15 cellular contexts compared by ENCODE assay signal in the genomic region with DNA sequence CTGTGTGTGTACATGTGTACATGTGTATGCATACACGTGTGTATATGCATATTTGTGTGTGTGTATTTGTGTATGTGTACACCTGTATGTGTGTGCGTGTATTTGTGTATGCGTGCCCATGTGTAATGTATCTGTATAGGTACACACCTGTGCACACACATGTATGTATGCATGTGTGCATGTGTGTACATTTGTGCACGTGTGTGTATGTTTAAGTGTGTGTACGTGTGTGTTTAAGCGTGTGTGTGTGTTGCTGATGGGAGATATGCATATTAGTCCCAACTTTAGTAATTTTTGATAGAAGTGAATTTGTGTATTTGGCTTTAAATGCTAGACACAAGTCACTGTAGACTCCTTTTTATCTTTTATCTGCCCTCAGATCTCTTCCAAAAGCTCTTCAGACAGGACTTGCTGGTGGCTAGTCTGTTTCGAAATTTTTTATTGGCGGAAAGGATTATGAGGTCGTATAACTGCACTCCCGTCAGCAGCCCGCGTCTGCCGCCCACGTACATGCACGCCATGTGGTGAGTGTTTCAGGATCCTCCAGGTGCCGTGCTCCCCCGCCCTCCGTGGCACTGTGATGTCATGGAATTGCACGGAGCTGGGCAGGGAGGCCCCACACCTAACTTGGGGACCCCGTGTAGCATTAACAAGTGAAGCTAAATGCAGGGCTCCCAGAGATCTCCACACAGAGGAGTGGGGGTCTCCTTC.
DNase-seq lines count a peak whose midpoint lies in the region; FAIRE-seq and TF ChIP-seq lines count a peak whose summit lies in the region.
"Had no signal": no experiment of that assay in that cellular context is flagged by ENCODE, and none has a peak within 500 bp of the region (broad histone marks: within the 10 kb centered on the region; RNA-seq: fewer than 3 reads in every experiment).

No MANE protein-coding gene starts in this region.

- no peak for TF ChIP-seq CTCF in KMS-11 (conservative IDR thresholded peaks at IDR 0.05; ENCODE audit: low read depth, low read length)
- TF ChIP-seq CTCF in astrocyte (IDR thresholded peaks at IDR 0.05; ENCODE audit: insufficient read depth, low read depth, low read length), result no peak
- TF ChIP-seq CTCF in smooth muscle cell (IDR thresholded peaks at IDR 0.05; ENCODE audit: borderline replicate concordance, insufficient read depth, poor library complexity, severe bottlenecking), result no peak
- no peak for TF ChIP-seq CTCF in tibial nerve (IDR thresholded peaks at IDR 0.05)

- H4K20me1 ChIP-seq in KMS-11 (ENCODE audit: insufficient read depth), result no peaks in the 10 kb centered on the region
- no peaks in the 10 kb centered on the region for H4K20me1 ChIP-seq in astrocyte (ENCODE audit: insufficient read depth, low read length)
- no peaks in the 10 kb centered on the region for H4K20me1 ChIP-seq in smooth muscle cell (ENCODE audit: low read depth)

- H3K9ac ChIP-seq in KMS-11, result peak overlapping the region; percentile 79
- H3K9ac ChIP-seq in astrocyte (ENCODE audit: low read length), result no peak overlapping the region
- peak overlapping the region; percentile 44 for H3K9ac ChIP-seq in smooth muscle cell (ENCODE audit: low read depth)
- H3K9ac ChIP-seq: SK-N-SH had no signal

- H3K79me2 ChIP-seq in KMS-11 (ENCODE audit: insufficient read depth, low read depth), result no peaks in the 10 kb centered on the region
- peaks cover 4% of the 10 kb centered on the region for H3K79me2 ChIP-seq in astrocyte (ENCODE audit: insufficient read depth, low read length)
- no peaks in the 10 kb centered on the region for H3K79me2 ChIP-seq in smooth muscle cell (ENCODE audit: low read depth)

- H3K4me3 ChIP-seq in KMS-11 (IDR thresholded peaks at IDR 0.05; ENCODE audit: insufficient read depth, low read depth, low read length) (no peak overlapping the region), astrocyte (ENCODE audit: insufficient read depth, low read depth, low read length) (no peak overlapping the region), smooth muscle cell (no peak overlapping the region), tibial nerve (no peak overlapping the region)
- H3K4me3 ChIP-seq: breast epithelium, gastroesophageal sphincter, vagina had no signal

- peaks cover 11% of the 10 kb centered on the region for H3F3A ChIP-seq in smooth muscle cell (ENCODE audit: low read depth)

- no peaks in the 10 kb centered on the region for H3K27me3 Mint-ChIP-seq in activated naive CD4-positive, alpha-beta T cell treated with anti-CD3 and anti-CD28 coated beads, Interleukin-2, amount 10 ng/mL, durations not matched to agents 7 days and 5 days
- no peaks in the 10 kb centered on the region for H3K27me3 Mint-ChIP-seq in astrocyte (ENCODE audit: low read depth, unreplicated experiment)

- FAIRE-seq in astrocyte (lab: Jason Lieb, UNC), result no peak

- H3K27me3 ChIP-seq in KMS-11 (ENCODE audit: insufficient read depth, low read depth) (no peaks in the 10 kb centered on the region), astrocyte (ENCODE audit: insufficient read depth, low read length) (no peaks in the 10 kb centered on the region), smooth muscle cell (ENCODE audit: low read depth) (no peaks in the 10 kb centered on the region), tibial nerve (no peaks in the 10 kb centered on the region)
- H3K27me3 ChIP-seq: breast epithelium, gastroesophageal sphincter, vagina had no signal

- in situ Hi-C loops in G401 (cut with HindIII; ENCODE audit: low sequenced_read_pairs), result no loop called here

- H2AFZ ChIP-seq in KMS-11 (ENCODE audit: low read depth) (peak overlapping the region; percentile 52), astrocyte (ENCODE audit: low read depth, low read length) (no peak overlapping the region), smooth muscle cell (ENCODE audit: low read depth) (no peak overlapping the region)

- no peak overlapping the region for H3K4me3 Mint-ChIP-seq in activated naive CD4-positive, alpha-beta T cell treated with anti-CD3 and anti-CD28 coated beads, Interleukin-2, amount 10 ng/mL, durations not matched to agents 7 days and 5 days
- no peak overlapping the region for H3K4me3 Mint-ChIP-seq in astrocyte (ENCODE audit: unreplicated experiment)

- peaks cover 57% of the 10 kb centered on the region for H3K36me3 Mint-ChIP-seq in activated naive CD4-positive, alpha-beta T cell treated with anti-CD3 and anti-CD28 coated beads, Interleukin-2, amount 10 ng/mL, durations not matched to agents 7 days and 5 days
- peaks cover 19% of the 10 kb centered on the region for H3K36me3 Mint-ChIP-seq in astrocyte (ENCODE audit: low read depth, unreplicated experiment)

- H3K9me3 ChIP-seq in astrocyte (ENCODE audit: insufficient read depth, low read depth, low read length) (no peaks in the 10 kb centered on the region), smooth muscle cell (replicated peaks; ENCODE audit: low read depth) (no peaks in the 10 kb centered on the region), tibial nerve (no peaks in the 10 kb centered on the region)
- H3K9me3 ChIP-seq: breast epithelium, gastroesophageal sphincter, SK-N-SH, vagina had no signal

- no peak for DNase-seq in activated naive CD4-positive, alpha-beta T cell treated with anti-CD3 and anti-CD28 coated beads, Interleukin-2, amount 10 ng/mL, durations not matched to agents 7 days and 5 days
- DNase-seq in activated naive CD4-positive, alpha-beta T cell treated with Interleukin-2 at 50 U/mL for 16 hours, result no peak
- DNase-seq in astrocyte (ENCODE audit: low read depth) (peak; percentile 25), smooth muscle cell (lab: John Stamatoyannopoulos, UW; ENCODE audit: unreplicated experiment) (peak; percentile 51), tibial nerve (ENCODE audit: low spot score in 2 of 2) (no peak), islet precursor cell (no peak), G401 (ENCODE audit: low spot score) (no peak)
- DNase-seq: NCI-H2081 treated with DMSO at 0.1 percent for 48 hours; NK-92 treated with Interleukin-12 subunit alpha and Interleukin-12 subunit beta, amount 100 ng/mL, for 24 hours; SK-N-SH; stimulated activated CD4-positive, alpha-beta T cell treated with anti-CD3 and anti-CD28 coated beads, Interleukin-2, amount 100 ng/mL, for 24 hours had no signal

- H3K27ac ChIP-seq in KMS-11, result peak overlapping the region; percentile 96
- no peak overlapping the region for H3K27ac ChIP-seq in astrocyte (ENCODE audit: low read depth, low read length)
- H3K27ac ChIP-seq in smooth muscle cell (ENCODE audit: low read depth), result peak overlapping the region; percentile 92
- no peak overlapping the region for H3K27ac ChIP-seq in tibial nerve
- H3K27ac ChIP-seq: breast epithelium, gastroesophageal sphincter, vagina had no signal

- no peak for TF ChIP-seq EP300 in tibial nerve (IDR thresholded peaks at IDR 0.05)

- H3K36me3 ChIP-seq in KMS-11 (ENCODE audit: insufficient read depth), result 0 out of 2 replicates have a peak, but pooled peaks cover 3% of the 10 kb centered on the region
- H3K36me3 ChIP-seq in astrocyte (ENCODE audit: insufficient read depth, low read length), result no peaks in the 10 kb centered on the region
- no peaks in the 10 kb centered on the region for H3K36me3 ChIP-seq in smooth muscle cell (ENCODE audit: low read depth)
- peaks cover 0 to 55% (median 7%) of the 10 kb centered on the region in 3 donors for H3K36me3 ChIP-seq in tibial nerve
- H3K36me3 ChIP-seq: breast epithelium had no signal

- TF ChIP-seq POLR2A in tibial nerve (IDR thresholded peaks at IDR 0.05), result no peak

- peaks cover 77% of the 10 kb centered on the region for H3K4me1 Mint-ChIP-seq in activated naive CD4-positive, alpha-beta T cell treated with anti-CD3 and anti-CD28 coated beads, Interleukin-2, amount 10 ng/mL, durations not matched to agents 7 days and 5 days
- H3K4me1 Mint-ChIP-seq in astrocyte (ENCODE audit: low read depth, unreplicated experiment), result peaks cover 17% of the 10 kb centered on the region

- H3K4me2 ChIP-seq in KMS-11, result peak overlapping the region; percentile 93
- H3K4me2 ChIP-seq in astrocyte (ENCODE audit: low read length), result no peak overlapping the region
- peak overlapping the region; percentile 70 for H3K4me2 ChIP-seq in smooth muscle cell
- H3K4me2 ChIP-seq: SK-N-SH had no signal

- H3K9me3 Mint-ChIP-seq in activated naive CD4-positive, alpha-beta T cell treated with anti-CD3 and anti-CD28 coated beads, Interleukin-2, amount 10 ng/mL, durations not matched to agents 7 days and 5 days, result no peaks in the 10 kb centered on the region
- no peaks in the 10 kb centered on the region for H3K9me3 Mint-ChIP-seq in astrocyte (ENCODE audit: unreplicated experiment)

- H3K4me1 ChIP-seq in KMS-11 (ENCODE audit: low read depth, poor library complexity, severe bottlenecking) (peaks cover 23% of the 10 kb centered on the region), astrocyte (ENCODE audit: insufficient read depth, low read length) (peaks cover 17% of the 10 kb centered on the region), smooth muscle cell (ENCODE audit: low read depth) (peaks cover 8% of the 10 kb centered on the region), tibial nerve (no peaks in the 10 kb centered on the region)
- H3K4me1 ChIP-seq: breast epithelium had no signal

- WGBS in smooth muscle cell (ENCODE audit: low lambda C conversion rate), result 28% methylated on average over 20 of the region's 20 CpGs
- WGBS in tibial nerve, 2 donors, result 78 to 80% methylated on average over 15 to 20 of the region's 20 CpGs

- CTCF ChIA-PET in activated naive CD4-positive, alpha-beta T cell treated with anti-CD3 and anti-CD28 coated beads, Interleukin-2, amount 10 ng/mL, durations not matched to agents 7 days and 5 days (lab: Charles Lee), result no interaction called here

- peak overlapping the region; percentile 15 for H3K27ac Mint-ChIP-seq in activated naive CD4-positive, alpha-beta T cell treated with anti-CD3 and anti-CD28 coated beads, Interleukin-2, amount 10 ng/mL, durations not matched to agents 7 days and 5 days
- H3K27ac Mint-ChIP-seq in astrocyte (ENCODE audit: unreplicated experiment), result no peak overlapping the region

Comparison
In these comparisons a context has a peak if more than half of its experiments do, and no peak if none do; other contexts are left out.
1. DNase-seq: peak in astrocyte (single experiment) and smooth muscle cell (single experiment); none in activated naive CD4-positive, alpha-beta T cell treated with anti-CD3 and anti-CD28 coated beads, Interleukin-2, amount 10 ng/mL, durations not matched to agents 7 days and 5 days (single experiment), activated naive CD4-positive, alpha-beta T cell treated with Interleukin-2 at 50 U/mL for 16 hours (single experiment), tibial nerve (0 of 2), islet precursor cell (single experiment) and G401 (single experiment).
2. H3K27ac ChIP-seq: peak in KMS-11 (single experiment) and smooth muscle cell (single experiment); none in astrocyte (single experiment) and tibial nerve (0 of 4).